Comparison of ENCODE assay signal across 8 cellular contexts in the genomic region with DNA sequence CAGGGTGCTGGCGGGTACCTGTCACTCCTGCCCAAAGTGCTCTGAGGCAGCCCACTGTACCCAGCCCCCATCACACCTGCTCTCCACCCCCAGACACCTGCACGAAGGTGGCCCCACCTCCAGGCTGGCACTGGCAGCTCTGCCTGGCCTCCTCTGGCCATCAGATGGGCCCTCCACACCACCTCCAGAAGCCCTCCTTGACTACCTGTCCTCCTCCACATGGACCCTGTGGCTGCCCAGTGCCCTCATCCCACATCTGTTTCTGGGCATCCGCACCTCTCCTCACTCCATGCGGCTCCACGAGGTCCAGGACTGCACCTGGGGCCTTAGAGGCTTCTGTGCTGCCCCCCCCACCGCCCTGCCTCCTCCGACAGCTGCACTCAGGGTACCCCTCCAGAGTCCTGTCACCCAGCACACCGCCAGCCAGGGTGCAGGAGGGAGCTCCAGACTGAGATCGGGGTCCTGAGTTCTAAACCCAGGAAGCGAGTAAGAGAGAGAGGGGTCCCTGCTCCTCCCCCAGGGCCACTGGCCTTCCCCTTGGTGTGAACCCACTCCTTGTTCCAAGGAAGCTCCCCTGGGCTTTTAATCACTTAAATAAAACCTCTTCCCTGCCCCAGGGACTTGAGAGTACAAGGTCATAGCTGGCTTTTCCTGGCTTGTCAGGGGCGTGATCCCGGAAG. TPM values are rescaled to one million over a fixed set of nuclear protein-coding genes. Genes with fewer than 3 reads are reported as not detected.
DNase-seq lines count a peak whose midpoint lies in the region; TF ChIP-seq lines count a peak whose summit lies in the region.

No MANE protein-coding gene starts in this region.

- peaks cover 25 to 42% of the 10 kb centered on the region in 2 donors for H3K4me1 ChIP-seq in thyroid gland

- H3K36me3 Mint-ChIP-seq in T-helper 1 cell treated with Interleukin-12 subunit alpha and Interleukin-12 subunit beta and Interleukin-4 antibody, amounts not matched to agents 30 μg/mL and 1 μg/mL, for 36 hours (ENCODE audit: low read depth), result peaks cover 8% of the 10 kb centered on the region
- no peaks in the 10 kb centered on the region for H3K36me3 Mint-ChIP-seq in mesothelial cell of epicardium

- peak overlapping the region; percentile 55 for H3K27ac Mint-ChIP-seq in T-helper 1 cell treated with Interleukin-12 subunit alpha and Interleukin-12 subunit beta and Interleukin-4 antibody, amounts not matched to agents 30 μg/mL and 1 μg/mL, for 36 hours
- H3K27ac Mint-ChIP-seq in mesothelial cell of epicardium, result peak overlapping the region; percentile 25

- H3K27me3 ChIP-seq in thyroid gland, result no peaks in the 10 kb centered on the region

- WGBS in thyroid gland, 2 donors, result 81 to 82% methylated on average over 11 to 12 of the region's 12 CpGs

- TF ChIP-seq POLR2A in thyroid gland (IDR thresholded peaks at IDR 0.05), result no peak

- H3K9me3 ChIP-seq in thyroid gland, result no peaks in the 10 kb centered on the region

- H3K36me3 ChIP-seq in thyroid gland, result peaks cover 9 to 21% of the 10 kb centered on the region in 2 donors

- peaks cover 24% of the 10 kb centered on the region for H3K4me1 Mint-ChIP-seq in T-helper 1 cell treated with Interleukin-12 subunit alpha and Interleukin-12 subunit beta and Interleukin-4 antibody, amounts not matched to agents 30 μg/mL and 1 μg/mL, for 36 hours (ENCODE audit: low read depth)
- peaks cover 11% of the 10 kb centered on the region for H3K4me1 Mint-ChIP-seq in mesothelial cell of epicardium

- no peaks in the 10 kb centered on the region for H3K27me3 Mint-ChIP-seq in T-helper 1 cell treated with Interleukin-12 subunit alpha and Interleukin-12 subunit beta and Interleukin-4 antibody, amounts not matched to agents 30 μg/mL and 1 μg/mL, for 36 hours (ENCODE audit: low read depth)
- H3K27me3 Mint-ChIP-seq in mesothelial cell of epicardium (ENCODE audit: low read depth), result no peaks in the 10 kb centered on the region

- TF ChIP-seq CTCF in mesothelial cell of epicardium (IDR thresholded peaks at IDR 0.05; ENCODE audit: unreplicated experiment) (no peak), thyroid gland (IDR thresholded peaks at IDR 0.05) (no peak)

- H3K4me3 Mint-ChIP-seq in T-helper 1 cell treated with Interleukin-12 subunit alpha and Interleukin-12 subunit beta and Interleukin-4 antibody, amounts not matched to agents 30 μg/mL and 1 μg/mL, for 36 hours, result peak overlapping the region; percentile 73
- H3K4me3 Mint-ChIP-seq in mesothelial cell of epicardium, result peak overlapping the region; percentile 59

- DNase-seq in T-helper 1 cell (no peak), mesothelial cell of epicardium (ENCODE audit: low spot score in 2 of 2, unreplicated experiment in 2 of 2) (no peak), thyroid gland (no peak), NCI-H345 treated with DMSO at 0.1 percent for 48 hours (lab: John Stamatoyannopoulos, UW; ENCODE audit: unreplicated experiment) (no peak), NOMO-1 treated with dmso at 0.1 percent for 144 hours (lab: John Stamatoyannopoulos, UW; ENCODE audit: unreplicated experiment) (no peak), NCI-H69 (lab: John Stamatoyannopoulos, UW) (no peak)

- peak overlapping the region in 2 of 3 donors; percentile 36 to 99 for H3K4me3 ChIP-seq in thyroid gland (replicated peaks in 1 of 3)

- intact Hi-C loops in thyroid gland (cut with DNase I), result no loop called here

- H3K27ac ChIP-seq in cingulate gyrus (ENCODE audit: low read depth, low read length) (peak overlapping the region; percentile 96), thyroid gland (peak overlapping the region in 2 of 3 donors; percentile 70 to 78)

- no peaks in the 10 kb centered on the region for H3K9me3 Mint-ChIP-seq in T-helper 1 cell treated with Interleukin-12 subunit alpha and Interleukin-12 subunit beta and Interleukin-4 antibody, amounts not matched to agents 30 μg/mL and 1 μg/mL, for 36 hours
- no peaks in the 10 kb centered on the region for H3K9me3 Mint-ChIP-seq in mesothelial cell of epicardium

RNA-seq across cellular contexts. Expression of gene CTSD, which starts 1.7 kb away (rescaled TPM):
- total RNA-seq in mesothelial cell of epicardium, result 139 to 142 TPM (median 140 TPM) in 3 replicates
- total RNA-seq in thyroid gland, result 100 to 1,000 TPM; 363 to 577 (median 457) TPM

RNA-seq across cellular contexts. Expression of gene IFITM10, which starts 11.6 kb away (rescaled TPM):
- total RNA-seq in mesothelial cell of epicardium (2.2 to 2.8 TPM (median 2.7 TPM) in 3 replicates), thyroid gland (100 to 1,000 TPM in 1 of 4 donors, 1 to 10 TPM in 1, under 1 TPM in 1, not detected in 1; 0.22 to 126 (median 1.5) TPM)
